8 cellular contexts compared by ENCODE assay signal in the genomic region with DNA sequence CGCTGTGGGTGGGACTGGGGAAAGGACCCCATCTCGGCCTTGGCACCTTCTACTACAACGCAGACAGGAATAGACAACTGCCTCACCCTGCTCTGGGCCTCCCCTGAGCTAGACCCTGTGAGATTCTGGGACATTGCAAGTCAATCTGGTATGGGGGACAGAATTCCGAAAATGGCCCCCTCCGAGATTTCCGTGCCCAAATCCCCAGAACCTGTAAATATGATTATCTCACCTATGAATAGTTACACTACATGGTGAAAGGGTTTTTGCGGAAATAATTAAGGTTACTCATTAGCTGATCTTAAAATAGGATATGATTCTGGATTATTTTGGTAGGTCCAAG. TPM values are rescaled to one million over a fixed set of nuclear protein-coding genes. Genes with fewer than 3 reads are reported as not detected.
DNase-seq lines count a peak whose midpoint lies in the region; ATAC-seq, FAIRE-seq and TF ChIP-seq lines count a peak whose summit lies in the region.

No MANE protein-coding gene starts in this region.

- H4K20me1 ChIP-seq in DND-41 (ENCODE audit: insufficient read depth, low read length), result peaks cover 21% of the 10 kb centered on the region

- H2AFZ ChIP-seq in DND-41 (ENCODE audit: low read depth, low read length), result peak overlapping the region; percentile 88

- no peak for FAIRE-seq in pancreas (lab: Jason Lieb, UNC)

- H3K4me3 ChIP-seq in DND-41 (ENCODE audit: low read depth in 1 of 2, low read length in 2 of 2), result peak overlapping the region; percentile 82 to 92; a peak in 3 of 4 replicates
- peak overlapping the region; percentile 54 for H3K4me3 ChIP-seq in RWPE2 (ENCODE audit: severe bottlenecking)
- H3K4me3 ChIP-seq in esophagus squamous epithelium, result peak overlapping the region; percentile 78 to 92 (median 80)
- H3K4me3 ChIP-seq in pancreas, result peak overlapping the region; percentile 55 to 94 (median 84)

- DNase-seq in DND-41 (no peak), RWPE2 (ENCODE audit: low spot score) (no peak), esophagus squamous epithelium (lab: John Stamatoyannopoulos, UW) (no peak), pancreas (no peak)
- DNase-seq in stimulated activated naive CD4-positive, alpha-beta T cell (lab: John Stamatoyannopoulos, UW), result no peak

- H3K9ac ChIP-seq in DND-41 (ENCODE audit: low read depth, low read length), result peak overlapping the region; percentile 98

- H3K9me3 ChIP-seq in DND-41 (ENCODE audit: insufficient read depth, low read length, severe bottlenecking) (no peaks in the 10 kb centered on the region), RWPE2 (ENCODE audit: severe bottlenecking) (no peaks in the 10 kb centered on the region), esophagus squamous epithelium (no peaks in the 10 kb centered on the region), pancreas (no peaks in the 10 kb centered on the region)

- H3K27ac ChIP-seq in DND-41 (ENCODE audit: low read length) (peak overlapping the region; percentile 94), RWPE2 (ENCODE audit: poor library complexity, severe bottlenecking) (peak overlapping the region; percentile 92), esophagus squamous epithelium (peak overlapping the region; percentile 94 to 99 (median 96)), pancreas (peak overlapping the region; percentile 86 to 93 (median 90))

- intact Hi-C loops in esophagus squamous epithelium (cut with DNase I) (no loop called here), pancreas (cut with DNase I) (no loop called here)

- TF ChIP-seq CTCF in DND-41 (IDR thresholded peaks at IDR 0.05; ENCODE audit: borderline replicate concordance, extremely low read depth, low read length, poor library complexity, severe bottlenecking), result no peak
- no peak for TF ChIP-seq CTCF in RWPE2 (IDR thresholded peaks at IDR 0.05; ENCODE audit: poor library complexity, severe bottlenecking)
- peak in 1 of 6 experiments; percentile 7 for TF ChIP-seq CTCF in esophagus squamous epithelium (IDR thresholded peaks at IDR 0.05)
- TF ChIP-seq CTCF in pancreas (IDR thresholded peaks at IDR 0.05), result no peak

- no peak for TF ChIP-seq POLR2A in esophagus squamous epithelium (IDR thresholded peaks at IDR 0.05)

- H3K4me2 ChIP-seq in DND-41 (ENCODE audit: insufficient read depth, low read length), result peak overlapping the region; percentile 90

- H3K27me3 ChIP-seq in DND-41 (ENCODE audit: insufficient read depth, low read length, poor library complexity) (no peaks in the 10 kb centered on the region), RWPE2 (ENCODE audit: insufficient read depth, poor library complexity, severe bottlenecking) (no peaks in the 10 kb centered on the region), esophagus squamous epithelium (no peaks in the 10 kb centered on the region), pancreas (no peaks in the 10 kb centered on the region)

- peaks cover 23% of the 10 kb centered on the region for H3K36me3 ChIP-seq in DND-41 (ENCODE audit: insufficient read depth, low read length)
- H3K36me3 ChIP-seq in RWPE2 (ENCODE audit: low read depth), result peaks cover 6% of the 10 kb centered on the region
- peaks cover 0 to 22% (median 14%) of the 10 kb centered on the region in 3 donors for H3K36me3 ChIP-seq in esophagus squamous epithelium
- peaks cover 0 to 8% (median 0%) of the 10 kb centered on the region in 3 donors for H3K36me3 ChIP-seq in pancreas

- H3K4me1 ChIP-seq in DND-41 (ENCODE audit: insufficient read depth, low read length), result peaks cover 45% of the 10 kb centered on the region
- H3K4me1 ChIP-seq in RWPE2 (ENCODE audit: insufficient read depth, poor library complexity, severe bottlenecking), result peaks cover 3% of the 10 kb centered on the region
- peaks cover 20 to 46% (median 23%) of the 10 kb centered on the region in 3 donors for H3K4me1 ChIP-seq in esophagus squamous epithelium
- H3K4me1 ChIP-seq in pancreas, result peaks cover 6 to 14% (median 13%) of the 10 kb centered on the region in 3 donors

- ATAC-seq in DND-41 (ENCODE audit: insufficient read depth, low read depth) (no peak), RWPE2 (ENCODE audit: low read depth) (no peak), pancreas (no peak), HG02798 (IDR thresholded peaks at IDR 0.05; ENCODE audit: poor library complexity, unreplicated experiment) (no peak), HG02870 (IDR thresholded peaks at IDR 0.05; ENCODE audit: unreplicated experiment) (no peak), HG02938 (IDR thresholded peaks at IDR 0.05; ENCODE audit: unreplicated experiment) (no peak)

- H3K79me2 ChIP-seq in DND-41 (ENCODE audit: insufficient read depth, low read length), result peaks cover 49% of the 10 kb centered on the region

- WGBS in esophagus squamous epithelium, 2 donors, result 10 to 12% methylated on average over 2 to 4 of the region's 7 CpGs
- WGBS in pancreas, 2 donors, result 2 to 5% methylated on average over 7 of the region's 7 CpGs

RNA-seq across cellular contexts. Expression of a gene that starts 0.6 kb away (rescaled TPM):
- 10 to 100 TPM in 1 of 4 donors, 1 to 10 TPM in 3; 6.9 to 11.1 (median 8.3) TPM for total RNA-seq in esophagus squamous epithelium
- total RNA-seq in pancreas, result 1 to 10 TPM; 4.3 to 9.3 (median 6.3) TPM
- 1 to 10 TPM; 5.8 to 7.5 TPM for polyA plus RNA-seq in pancreas

RNA-seq across cellular contexts. Expression of a gene that starts 8.4 kb away (rescaled TPM):
- total RNA-seq in esophagus squamous epithelium (1 to 10 TPM; 1.9 to 5.3 (median 2.6) TPM), pancreas (1 to 10 TPM; 3.0 to 6.7 (median 5.0) TPM)
- 10 to 100 TPM; 12.8 to 15.6 TPM for polyA plus RNA-seq in pancreas

RNA-seq across cellular contexts. Expression of a gene that starts 23.6 kb away (rescaled TPM):
- total RNA-seq in esophagus squamous epithelium (100 to 1,000 TPM; 150 to 198 (median 179) TPM), pancreas (100 to 1,000 TPM; 128 to 212 (median 174) TPM)
- polyA plus RNA-seq in pancreas, result 100 to 1,000 TPM; 189 to 208 TPM

RNA-seq across cellular contexts. Expression of a gene that starts 34.7 kb away (rescaled TPM):
- total RNA-seq in esophagus squamous epithelium (10 to 100 TPM; 76.5 to 99.5 (median 86.6) TPM), pancreas (10 to 100 TPM; 45.8 to 68.0 (median 58.4) TPM)
- polyA plus RNA-seq in pancreas, result 100 to 1,000 TPM; 108 to 118 TPM

RNA-seq across cellular contexts. Expression of a gene that starts 38.2 kb away (rescaled TPM):
- total RNA-seq in esophagus squamous epithelium, result 10 to 100 TPM; 22.0 to 37.4 (median 24.7) TPM
- total RNA-seq in pancreas, result 10 to 100 TPM; 23.0 to 30.1 (median 25.3) TPM
- polyA plus RNA-seq in pancreas, result 10 to 100 TPM; 22.0 to 33.0 TPM
